ENCODE assay signal across 26 cellular contexts in the genomic region with DNA sequence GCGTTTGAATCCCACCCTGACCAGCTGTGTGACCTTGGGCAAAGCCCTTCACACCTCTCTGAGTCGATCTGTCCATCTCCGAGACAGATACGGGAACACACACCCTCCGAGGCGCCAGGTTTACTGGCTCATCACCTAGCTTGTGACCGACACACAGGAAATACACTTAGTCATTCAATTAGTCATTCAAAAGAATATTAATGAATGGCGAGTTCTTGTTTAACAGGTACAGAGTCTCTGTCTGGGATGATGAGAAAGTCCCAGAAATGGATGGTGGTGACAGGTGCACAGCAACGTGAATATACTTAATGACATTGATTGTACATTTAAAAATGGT.
DNase-seq lines count a peak whose midpoint lies in the region; ATAC-seq, FAIRE-seq and TF ChIP-seq lines count a peak whose summit lies in the region.
"Had no signal": no experiment of that assay in that cellular context is flagged by ENCODE, and none has a peak within 500 bp of the region (broad histone marks: within the 10 kb centered on the region; RNA-seq: fewer than 3 reads in every experiment).

No MANE protein-coding gene starts in this region.

- H3K9me3 ChIP-seq in HCT116 (ENCODE audit: control insufficient read depth in 1 of 2, insufficient read depth in 1 of 2, low read depth in 1 of 2, low read length in 2 of 2) (no peaks in the 10 kb centered on the region), PC-9 (ENCODE audit: insufficient read depth, low read depth) (no peaks in the 10 kb centered on the region)
- H3K9me3 ChIP-seq: colonic mucosa, gastroesophageal sphincter had no signal

- peaks cover 28% of the 10 kb centered on the region for H3K27me3 Mint-ChIP-seq in type B pancreatic cell

- H3K9me3 Mint-ChIP-seq in type B pancreatic cell: no peaks in the 10 kb centered on the region
- H3K9me3 Mint-ChIP-seq: activated CD8-positive, alpha-beta T cell treated with anti-CD3 and anti-CD28 coated beads for 36 hours; activated naive CD4-positive, alpha-beta T cell treated with anti-CD3 and anti-CD28 coated beads, Interleukin-2, amount 50 U/mL, for 72 hours; effector memory CD8-positive, alpha-beta T cell; immature natural killer cell; stimulated activated memory B cell treated with anti-CD40 and anti-IgM and Interleukin-4, amounts not matched to agents 10 μg/mL and 1 μg/mL and 100 μg/mL, for 72 hours had no signal

- H3K4me3 Mint-ChIP-seq in type B pancreatic cell: no peak overlapping the region
- H3K4me3 Mint-ChIP-seq: activated CD8-positive, alpha-beta T cell treated with anti-CD3 and anti-CD28 coated beads for 36 hours; CD4-positive, CD25-positive, alpha-beta regulatory T cell; effector memory CD8-positive, alpha-beta T cell; immature natural killer cell; stimulated activated memory B cell treated with anti-CD40 and anti-IgM and Interleukin-4, amounts not matched to agents 10 μg/mL and 1 μg/mL and 100 μg/mL, for 72 hours had no signal

- H3K79me2 ChIP-seq in HCT116 (ENCODE audit: insufficient read depth, low read length): no peaks in the 10 kb centered on the region
- no peaks in the 10 kb centered on the region for H3K79me2 ChIP-seq in PC-9 (ENCODE audit: low read depth)

- peak overlapping the region; percentile 37 for H3K9ac ChIP-seq in HCT116 (ENCODE audit: low read length)

- peak; percentile 46 for DNase-seq in HCT116 (ENCODE audit: low read depth, low spot score)
- peak; percentile 48 to 84 for DNase-seq in PC-9
- peak; percentile 58 for DNase-seq in epithelial cell of esophagus (ENCODE audit: low read depth)
- no peak for DNase-seq in type B pancreatic cell (ENCODE audit: extremely low spot score, unreplicated experiment)
- DNase-seq in HTR-8/SVneo (ENCODE audit: insufficient read length, low spot score): no peak
- no peak for DNase-seq in HCEC 1CT
- DNase-seq: activated CD4-positive, alpha-beta T cell treated with anti-CD3 and anti-CD28 coated beads for 1 hour; activated CD8-positive, alpha-beta T cell treated with anti-CD3 and anti-CD28 coated beads for 36 hours; anterior cingulate cortex; CD4-positive, CD25-positive, alpha-beta regulatory T cell; colonic mucosa; effector memory CD8-positive, alpha-beta T cell; hypothalamus; immature natural killer cell; NCI-H1105 treated with DMSO at 0.1 percent for 48 hours; NCI-H1930; NCI-H526 treated with DMSO at 0.1 percent for 48 hours; right cardiac atrium; stimulated activated CD4-positive, alpha-beta T cell treated with anti-CD3 and anti-CD28 coated beads, Interleukin-12 subunit alpha, Interleukin-12 subunit beta, amount 100 ng/mL, for 4 hours; stimulated activated CD4-positive, alpha-beta T cell treated with anti-CD3 and anti-CD28 coated beads, Interleukin-4, amount 100 ng/mL, for 1 hour had no signal

- H3K27me3 ChIP-seq in HCT116 (ENCODE audit: insufficient read depth, low read length): no peaks in the 10 kb centered on the region
- H3K27me3 ChIP-seq in PC-9 (ENCODE audit: insufficient read depth, low read depth): no peaks in the 10 kb centered on the region
- H3K27me3 ChIP-seq: cardiac muscle cell, colonic mucosa had no signal

- H3K9me2 ChIP-seq in HCT116 (ENCODE audit: insufficient read depth): no peaks in the 10 kb centered on the region
- no peaks in the 10 kb centered on the region for H3K9me2 ChIP-seq in PC-9 (ENCODE audit: insufficient read depth)

- no peak for TF ChIP-seq RAD21 in HCT116 (IDR thresholded peaks at IDR 0.05; ENCODE audit: low read depth)

- H3K36me3 ChIP-seq in HCT116 (ENCODE audit: control insufficient read depth in 1 of 2, insufficient read depth in 2 of 2, low read length in 2 of 2) (no peaks in the 10 kb centered on the region), PC-9 (ENCODE audit: low read depth) (no peaks in the 10 kb centered on the region)
- H3K36me3 ChIP-seq: cardiac muscle cell, colonic mucosa, gastroesophageal sphincter had no signal

- H3K27ac ChIP-seq in HCT116 (ENCODE audit: low read depth, low read length) (peak overlapping the region; percentile 13; the same call in 1 of the 2 replicates), PC-9 (peak overlapping the region; percentile 88)
- H3K27ac ChIP-seq: cardiac muscle cell, colonic mucosa, gastroesophageal sphincter had no signal

- H3K4me3 ChIP-seq in HCT116 (replicated peaks in 1 of 2; ENCODE audit: low read depth in 1 of 2, low read length in 2 of 2): peak overlapping the region in 1 of 2 experiments; percentile 29; a peak in 2 of 4 replicates
- no peak overlapping the region; the same call in 1 of the 2 replicates for H3K4me3 ChIP-seq in PC-9
- no peak overlapping the region for H3K4me3 ChIP-seq in epithelial cell of esophagus (ENCODE audit: low read length)
- H3K4me3 ChIP-seq: cardiac muscle cell, colonic mucosa, gastroesophageal sphincter had no signal

- H2AFZ ChIP-seq in HCT116 (ENCODE audit: low read depth, low read length, poor library complexity, severe bottlenecking): no peak overlapping the region
- 0 out of 2 replicates have a peak overlapping the region, but pooled peaks have one; percentile 39 for H2AFZ ChIP-seq in PC-9

- POLR2A ChIA-PET in HCT116 (lab: Charles Lee): interaction anchor here (0.6 kb wide), 1 partner anchor 151 kb away, joined by 3 read pairs; no protein-coding TSS in a partner anchor
- POLR2A ChIA-PET in PC-9 (lab: Charles Lee; ENCODE audit: unreplicated experiment): no interaction called here

- peaks cover 10% of the 10 kb centered on the region; the same call in 1 of the 2 replicates for H3F3A ChIP-seq in PC-9 (ENCODE audit: insufficient read depth, low read depth)

- H3K4me1 ChIP-seq in HCT116 (ENCODE audit: control insufficient read depth in 1 of 2, insufficient read depth in 2 of 2, low read length in 2 of 2) (peaks cover 15 to 40% of the 10 kb centered on the region in 2 experiments), PC-9 (replicated peaks; ENCODE audit: insufficient read depth) (peaks cover 26% of the 10 kb centered on the region)
- H3K4me1 ChIP-seq: colonic mucosa had no signal

- no TSS peak for BruUV-seq in HCT116 (replicated peaks; lab: Mats Ljungman, UMichigan)
- BruUV-seq in PC-9 (replicated peaks; lab: Mats Ljungman, UMichigan): no TSS peak

- H3K4me2 ChIP-seq in HCT116 (ENCODE audit: low read length) (peak overlapping the region; percentile 73), PC-9 (peak overlapping the region; percentile 80)

- TF ChIP-seq POLR2A in HCT116 (IDR thresholded peaks at IDR 0.05; ENCODE audit: borderline replicate concordance, extremely low read depth, insufficient read depth, insufficient read length): no peak

- H4K20me1 ChIP-seq in HCT116 (ENCODE audit: insufficient read depth) (no peaks in the 10 kb centered on the region), PC-9 (ENCODE audit: insufficient read depth) (no peaks in the 10 kb centered on the region)

- CTCF ChIA-PET in HCT116 (lab: Charles Lee): interaction anchor here (0.6 kb wide), 1 partner anchor 75 kb away, joined by 6 read pairs; no protein-coding TSS in a partner anchor
- CTCF ChIA-PET in PC-9 (lab: Charles Lee): interaction anchor here (0.6 kb wide), 1 partner anchor 130 kb away, joined by 4 read pairs; no protein-coding TSS in a partner anchor

- RAD21 ChIA-PET in HCT116 (lab: Charles Lee; ENCODE audit: low non-redundant PET in 1 of 2, low total read pairs in 2 of 2, uncharacterized antibody in 2 of 2, unreplicated experiment in 2 of 2): no interaction called here

- no peak for FAIRE-seq in HTR-8/SVneo (lab: Jason Lieb, UNC)

- intact Hi-C loops in HCT116 (cut with micrococcal nuclease) (loop anchor here (5.0 kb wide), 1 partner anchor 75 kb away; no protein-coding TSS in a partner anchor), PC-9 (cut with micrococcal nuclease; ENCODE audit: unreplicated experiment) (loop anchor here (5.0 kb wide), 1 partner anchor 80 kb away; the partner anchor contains the start of gene PPP2R2C)

- ATAC-seq in HCT116 (peak; percentile 79), HG03354 (IDR thresholded peaks at IDR 0.05; ENCODE audit: poor library complexity, severe bottlenecking, unreplicated experiment) (no peak)
- ATAC-seq: activated CD8-positive, alpha-beta T cell treated with anti-CD3 and anti-CD28 coated beads for 36 hours; activated naive CD4-positive, alpha-beta T cell treated with anti-CD3 and anti-CD28 coated beads, Interleukin-2, amount 50 U/mL, for 72 hours; effector memory CD8-positive, alpha-beta T cell; gastroesophageal sphincter; left lobe of liver; stimulated activated memory B cell treated with anti-CD40 and anti-IgM and Interleukin-4, amounts not matched to agents 10 μg/mL and 1 μg/mL and 100 μg/mL, for 72 hours had no signal

- H3K4me1 Mint-ChIP-seq in type B pancreatic cell (ENCODE audit: unreplicated experiment): peaks cover 4% of the 10 kb centered on the region
- H3K4me1 Mint-ChIP-seq: immature natural killer cell; stimulated activated memory B cell treated with anti-CD40 and anti-IgM and Interleukin-4, amounts not matched to agents 10 μg/mL and 1 μg/mL and 100 μg/mL, for 72 hours had no signal

- no peaks in the 10 kb centered on the region for H3K36me3 Mint-ChIP-seq in type B pancreatic cell
- H3K36me3 Mint-ChIP-seq: activated naive CD4-positive, alpha-beta T cell treated with anti-CD3 and anti-CD28 coated beads, Interleukin-2, amount 50 U/mL, for 72 hours; CD4-positive, CD25-positive, alpha-beta regulatory T cell; immature natural killer cell; stimulated activated memory B cell treated with anti-CD40 and anti-IgM and Interleukin-4, amounts not matched to agents 10 μg/mL and 1 μg/mL and 100 μg/mL, for 72 hours had no signal

- H3K27ac Mint-ChIP-seq in type B pancreatic cell: peak overlapping the region; percentile 85
- H3K27ac Mint-ChIP-seq: activated CD8-positive, alpha-beta T cell treated with anti-CD3 and anti-CD28 coated beads for 36 hours; activated naive CD4-positive, alpha-beta T cell treated with anti-CD3 and anti-CD28 coated beads, Interleukin-2, amount 50 U/mL, for 72 hours; effector memory CD8-positive, alpha-beta T cell; immature natural killer cell; stimulated activated memory B cell treated with anti-CD40 and anti-IgM and Interleukin-4, amounts not matched to agents 10 μg/mL and 1 μg/mL and 100 μg/mL, for 72 hours had no signal

- no peak for TF ChIP-seq CTCF in HCT116 (IDR thresholded peaks at IDR 0.05 in 2 of 3, conservative IDR thresholded peaks at IDR 0.05 in 1 of 3; ENCODE audit: borderline replicate concordance in 1 of 3, insufficient read depth in 1 of 3, low read depth in 2 of 3, low read length in 2 of 3)
- TF ChIP-seq CTCF in PC-9 (conservative IDR thresholded peaks at IDR 0.05): no peak
- no peak for TF ChIP-seq CTCF in epithelial cell of esophagus (IDR thresholded peaks at IDR 0.05; ENCODE audit: insufficient read depth, low read depth, low read length, missing control alignments)
- no peak for TF ChIP-seq CTCF in type B pancreatic cell (conservative IDR thresholded peaks at IDR 0.05)

TF ChIP-seq in HCT116, 20 proteins besides CTCF, POLR2A, EP300 and RAD21 (continues in another document):
- TF ChIP-seq YY1 (IDR thresholded peaks at IDR 0.05; ENCODE audit: extremely low read depth, insufficient replicate concordance, low read depth, low read length) (peak; percentile 7), EZH2phosphoT487 (IDR thresholded peaks at IDR 0.05; ENCODE audit: borderline replicate concordance) (no peak), CBX3 (IDR thresholded peaks at IDR 0.05; ENCODE audit: low read depth) (0 out of 2 replicates have a peak, but pooled peaks have one; percentile 48), FOSL1 (IDR thresholded peaks at IDR 0.05; ENCODE audit: low read depth) (peak; percentile 90), POLR2AphosphoS5 (IDR thresholded peaks at IDR 0.05; ENCODE audit: low read depth, low read length) (peak; percentile 34; the same call in 1 of the 2 replicates)

Comparison
In these comparisons a context has a peak if more than half of its experiments do, and no peak if none do; other contexts are left out.
1. DNase-seq: peak in HCT116 (single experiment), PC-9 (2 of 2) and epithelial cell of esophagus (single experiment); none in type B pancreatic cell (single experiment), HTR-8/SVneo (single experiment) and HCEC 1CT (single experiment).